ENCODE assay signal across 16 cellular contexts in genomic region chr12:88401153-88401552, GRCh38.
DNase-seq lines count a peak whose midpoint lies in the region; ATAC-seq and TF ChIP-seq lines count a peak whose summit lies in the region.
"Had no signal": no experiment of that assay in that cellular context is flagged by ENCODE, and none has a peak within 500 bp of the region (broad histone marks: within the 10 kb centered on the region; RNA-seq: fewer than 3 reads in every experiment).

No MANE protein-coding gene starts in this region.

- H3K79me2 ChIP-seq in MM.1S (ENCODE audit: low read length) = no peaks in the 10 kb centered on the region

- H2AFZ ChIP-seq in MM.1S (ENCODE audit: low read length) = 0 out of 2 replicates have a peak overlapping the region, but pooled peaks have one; percentile 34

- peak overlapping the region; percentile 46 for H3K4me3 ChIP-seq in MM.1S (ENCODE audit: low read length)
- no peak overlapping the region for H3K4me3 ChIP-seq in muscle layer of colon (ENCODE audit: low read depth in 1 of 2, low read length in 2 of 2)
- H3K4me3 ChIP-seq: Peyer's patch, smooth muscle cell had no signal

- no peaks in the 10 kb centered on the region for H3K27me3 ChIP-seq in MM.1S (replicated peaks; ENCODE audit: insufficient read depth, low read length)
- H3K27me3 ChIP-seq in muscle layer of colon (ENCODE audit: control insufficient read depth in 1 of 2, insufficient read depth in 2 of 2, low read length in 2 of 2) = no peaks in the 10 kb centered on the region
- H3K27me3 ChIP-seq: Peyer's patch had no signal

- H3K4me1 Mint-ChIP-seq in stimulated activated effector memory CD8-positive, alpha-beta T cell treated with anti-CD3 and anti-CD28 coated beads, Interleukin-12 subunit alpha, Interleukin-12 subunit beta, amount 100 ng/mL, for 72 hours = no peaks in the 10 kb centered on the region

- H3K4me1 ChIP-seq in MM.1S (ENCODE audit: low read length) = 0 out of 2 replicates have a peak, but pooled peaks cover 4% of the 10 kb centered on the region
- H3K4me1 ChIP-seq in muscle layer of colon (ENCODE audit: insufficient read depth, low read length) = no peaks in the 10 kb centered on the region
- H3K4me1 ChIP-seq: Peyer's patch had no signal

- H3K9ac ChIP-seq in MM.1S (ENCODE audit: low read length) = no peak overlapping the region
- no peak overlapping the region for H3K9ac ChIP-seq in muscle layer of colon (ENCODE audit: low read length)

- no peak for TF ChIP-seq CTCF in MM.1S (IDR thresholded peaks at IDR 0.05; ENCODE audit: low read length)

- no peak overlapping the region for H3K27ac Mint-ChIP-seq in stimulated activated effector memory CD8-positive, alpha-beta T cell treated with anti-CD3 and anti-CD28 coated beads, Interleukin-12 subunit alpha, Interleukin-12 subunit beta, amount 100 ng/mL, for 72 hours
- H3K27ac Mint-ChIP-seq: activated T-helper 1 cell treated with anti-CD3 and anti-CD28 coated beads, Interleukin-12 subunit alpha, Interleukin-12 subunit beta, Interleukin-2, Interleukin-4 antibody, amounts not matched to agents 30 ng/mL and 10 ng/mL and 1 ng/mL, durations not matched to agents 14 hours and 24 hours and 36 hours had no signal

- H3K27ac ChIP-seq in MM.1S (ENCODE audit: low read length) (peak overlapping the region; percentile 17; the same call in 1 of the 2 replicates), muscle layer of colon (ENCODE audit: low read depth, low read length) (peak overlapping the region; percentile 34)
- H3K27ac ChIP-seq: Peyer's patch had no signal

- no peaks in the 10 kb centered on the region for H3K9me3 ChIP-seq in MM.1S (replicated peaks; ENCODE audit: insufficient read depth, low read length)
- no peaks in the 10 kb centered on the region for H3K9me3 ChIP-seq in muscle layer of colon (ENCODE audit: low read length)
- H3K9me3 ChIP-seq: Peyer's patch had no signal

- peaks cover 4% of the 10 kb centered on the region; the same call in 1 of the 2 replicates for H3F3A ChIP-seq in MM.1S (ENCODE audit: insufficient read depth, low read length)

- no peaks in the 10 kb centered on the region for H3K36me3 Mint-ChIP-seq in stimulated activated effector memory CD8-positive, alpha-beta T cell treated with anti-CD3 and anti-CD28 coated beads, Interleukin-12 subunit alpha, Interleukin-12 subunit beta, amount 100 ng/mL, for 72 hours

- H3K9me3 Mint-ChIP-seq in stimulated activated effector memory CD8-positive, alpha-beta T cell treated with anti-CD3 and anti-CD28 coated beads, Interleukin-12 subunit alpha, Interleukin-12 subunit beta, amount 100 ng/mL, for 72 hours = no peaks in the 10 kb centered on the region
- H3K9me3 Mint-ChIP-seq: activated T-helper 1 cell treated with anti-CD3 and anti-CD28 coated beads, Interleukin-12 subunit alpha, Interleukin-12 subunit beta, Interleukin-2, Interleukin-4 antibody, amounts not matched to agents 30 ng/mL and 10 ng/mL and 1 ng/mL, durations not matched to agents 14 hours and 24 hours and 36 hours had no signal

- H3K4me2 ChIP-seq in MM.1S (ENCODE audit: low read depth, low read length) = peak overlapping the region; percentile 58
- H3K4me2 ChIP-seq: smooth muscle cell had no signal

- H3K36me3 ChIP-seq in MM.1S (replicated peaks; ENCODE audit: insufficient read depth, low read length) = no peaks in the 10 kb centered on the region
- no peaks in the 10 kb centered on the region for H3K36me3 ChIP-seq in muscle layer of colon (ENCODE audit: insufficient read depth, low read length)
- H3K36me3 ChIP-seq: Peyer's patch had no signal

- H4K20me1 ChIP-seq in MM.1S (ENCODE audit: insufficient read depth, low read length) = no peaks in the 10 kb centered on the region

- ATAC-seq in stimulated activated effector memory CD8-positive, alpha-beta T cell treated with anti-CD3 and anti-CD28 coated beads, Interleukin-12 subunit alpha, Interleukin-12 subunit beta, amount 100 ng/mL, for 72 hours = no peak

- H3K9me2 ChIP-seq in MM.1S (replicated peaks; ENCODE audit: insufficient read depth, low read length) = no peaks in the 10 kb centered on the region

- DNase-seq in ELR (ENCODE audit: low read depth) (peak; percentile 50), MM.1S (peak; percentile 67), brain pericyte (ENCODE audit: low read depth, low spot score) (peak; percentile 46)
- DNase-seq in stimulated activated CD4-positive, alpha-beta T cell treated with anti-CD3 and anti-CD28 coated beads, Interleukin-4, amount 100 ng/mL, for 1 hour = no peak
- DNase-seq in stimulated activated CD8-positive, alpha-beta memory T cell treated with anti-CD3 and anti-CD28 coated beads, Interleukin-4, amount 100 ng/mL, for 48 hours = no peak
- no peak for DNase-seq in stimulated activated effector memory CD8-positive, alpha-beta T cell treated with anti-CD3 and anti-CD28 coated beads, Interleukin-12 subunit alpha, Interleukin-12 subunit beta, amount 100 ng/mL, for 72 hours (ENCODE audit: low spot score in 2 of 2)
- DNase-seq: amygdala, C1 segment of cervical spinal cord, DMS79, H7, NCI-H1436 treated with DMSO at 0.1 percent for 48 hours, NCI-H524, Peyer's patch had no signal

- H3K4me3 Mint-ChIP-seq in stimulated activated effector memory CD8-positive, alpha-beta T cell treated with anti-CD3 and anti-CD28 coated beads, Interleukin-12 subunit alpha, Interleukin-12 subunit beta, amount 100 ng/mL, for 72 hours = no peak overlapping the region
- H3K4me3 Mint-ChIP-seq: activated T-helper 1 cell treated with anti-CD3 and anti-CD28 coated beads, Interleukin-12 subunit alpha, Interleukin-12 subunit beta, Interleukin-2, Interleukin-4 antibody, amounts not matched to agents 30 ng/mL and 10 ng/mL and 1 ng/mL, durations not matched to agents 14 hours and 24 hours and 36 hours had no signal

Comparison
In these comparisons a context has a peak if more than half of its experiments do, and no peak if none do; other contexts are left out.
1. DNase-seq: peak in ELR (single experiment), MM.1S (single experiment) and brain pericyte (single experiment); none in stimulated activated CD4-positive, alpha-beta T cell treated with anti-CD3 and anti-CD28 coated beads, Interleukin-4, amount 100 ng/mL, for 1 hour (single experiment), stimulated activated CD8-positive, alpha-beta memory T cell treated with anti-CD3 and anti-CD28 coated beads, Interleukin-4, amount 100 ng/mL, for 48 hours (single experiment) and stimulated activated effector memory CD8-positive, alpha-beta T cell treated with anti-CD3 and anti-CD28 coated beads, Interleukin-12 subunit alpha, Interleukin-12 subunit beta, amount 100 ng/mL, for 72 hours (0 of 2).